10 cellular contexts compared by ENCODE assay signal in genomic region chr22:40419718-40420117, GRCh38.
"Had no signal": no experiment of that assay in that cellular context is flagged by ENCODE, and none has a peak within 500 bp of the region (broad histone marks: within the 10 kb centered on the region; RNA-seq: fewer than 3 reads in every experiment).

No MANE protein-coding gene starts in this region.

- DNase-seq: activated naive CD4-positive, alpha-beta T cell treated with anti-CD3 and anti-CD28 coated beads, Interleukin-2, amount 50 U/mL, for 16 hours; amygdala; effector memory CD4-positive, alpha-beta T cell; gastrocnemius medialis; hippocampal formation; small intestine; SW 1271 had no signal

- ATAC-seq: gastrocnemius medialis, right cardiac atrium had no signal

- H3K27me3 ChIP-seq: gastrocnemius medialis, tibial nerve had no signal

- H3K9me3 ChIP-seq: gastrocnemius medialis, tibial nerve had no signal

- H3K4me3 ChIP-seq: gastrocnemius medialis, tibial nerve had no signal

- H3K27ac ChIP-seq: gastrocnemius medialis, tibial nerve, VCaP had no signal
